In genomic region chr12:51217968-51218606, GRCh38 we compare ENCODE assay signal across 8 cellular contexts. TPM values are rescaled to one million over a fixed set of nuclear protein-coding genes. Genes with fewer than 3 reads are reported as not detected.
DNase-seq lines count a peak whose midpoint lies in the region; ATAC-seq, FAIRE-seq and TF ChIP-seq lines count a peak whose summit lies in the region.

POU6F1 (minus strand) TSS chr12:51218062; CDS start chr12:51206836, 11,226 bp downstream.

- peak within 1 kb of the TSS; percentile 99 for H3K4me2 ChIP-seq in HepG2 (ENCODE audit: low read depth, low read length)

- intact Hi-C loops in dendritic cell treated with granulocyte-macrophage colony-stimulating factor and Interleukin-4, amounts not matched to agents 40 ng/mL and 50 ng/mL, for 4 days (cut with micrococcal nuclease) = loop anchor here (1.0 to 5.0 kb wide), 2 partner anchors 34 to 46 kb away; partner anchors contain the start of gene TFCP2
- intact Hi-C loops in HepG2 (cut with micrococcal nuclease; ENCODE audit: unreplicated experiment) = loop anchor here (2.0 kb wide), 1 partner anchor 45 kb away; the partner anchor contains the start of gene TFCP2

- no peak for FAIRE-seq in HepG2 (lab: Jason Lieb, UNC)

- H2AFZ ChIP-seq in HepG2 (ENCODE audit: low read length) = peak within 1 kb of the TSS; percentile 68

- peak within 1 kb of the TSS; percentile 87 for H3K27ac Mint-ChIP-seq in dendritic cell treated with granulocyte-macrophage colony-stimulating factor and Interleukin-4, amounts not matched to agents 40 ng/mL and 50 ng/mL, for 4 days

- no peaks in the 10 kb centered on the region for H3K36me3 Mint-ChIP-seq in dendritic cell treated with granulocyte-macrophage colony-stimulating factor and Interleukin-4, amounts not matched to agents 40 ng/mL and 50 ng/mL, for 4 days (ENCODE audit: low read depth)

- H3K27me3 Mint-ChIP-seq in dendritic cell treated with granulocyte-macrophage colony-stimulating factor and Interleukin-4, amounts not matched to agents 40 ng/mL and 50 ng/mL, for 4 days = peaks cover 1% of the 10 kb centered on the region

- no peaks in the 10 kb centered on the region for H3K9me3 Mint-ChIP-seq in dendritic cell treated with granulocyte-macrophage colony-stimulating factor and Interleukin-4, amounts not matched to agents 40 ng/mL and 50 ng/mL, for 4 days

- H3K4me1 ChIP-seq in HepG2 (ENCODE audit: insufficient read depth, low read length) = peaks cover 16% of the 10 kb centered on the region

- H3K27ac ChIP-seq in AG04450 (ENCODE audit: low read depth, low read length) = peak within 1 kb of the TSS; percentile 75
- H3K27ac ChIP-seq in HepG2 (ENCODE audit: extremely low read length, insufficient read depth, low read length) = peak within 1 kb of the TSS; percentile 44

- 0 out of 4 replicates have a peak, but pooled peaks of 1 of the 2 experiments have one; percentile 36 for TF ChIP-seq POLR2A in HepG2 (IDR thresholded peaks at IDR 0.05; ENCODE audit: insufficient read depth in 1 of 2, low read depth in 2 of 2, low read length in 2 of 2)

- POLR2A ChIA-PET in AG04450 (lab: Yijun Ruan, JAX) (interaction anchor here (0.6 to 2.5 kb wide), 10 partner anchors 21 to 147 kb away, joined by 3 to 21 read pairs (median 5); partner anchors contain the start of genes CSRNP2, DAZAP2 and SMAGP), HepG2 (lab: Yijun Ruan, JAX) (interaction anchor here (0.7 to 2.6 kb wide), 20 partner anchors 11 to 453 kb away, joined by 3 to 43 read pairs (median 4); partner anchors contain the start of genes CSRNP2, DAZAP2 and TFCP2)

- no peaks in the 10 kb centered on the region for H4K20me1 ChIP-seq in HepG2 (ENCODE audit: insufficient read depth, low read length)

- peak; percentile 23 for DNase-seq in AG04450 (ENCODE audit: low read depth, low spot score)
- DNase-seq in NCI-H226 = peak; percentile 76
- peak; percentile 63 for DNase-seq in activated CD4-positive, alpha-beta T cell treated with anti-CD3 and anti-CD28 coated beads, Interleukin-2, amount 50 U/mL, for 1 hour
- peak; percentile 57 for DNase-seq in HepG2 (ENCODE audit: low spot score)
- DNase-seq in stimulated activated CD4-positive, alpha-beta T cell treated with anti-CD3 and anti-CD28 coated beads, Interleukin-2, amount 100 ng/mL, for 4 hours (ENCODE audit: low read depth) = peak; percentile 67

- H3K36me3 ChIP-seq in HepG2 (replicated peaks in 1 of 2; ENCODE audit: control insufficient read depth in 1 of 2, insufficient read depth in 2 of 2, low read length in 2 of 2) = no peaks in the 10 kb centered on the region

- BruUV-seq in HepG2 (replicated peaks; lab: Mats Ljungman, UMichigan) = no TSS peak

- H3K9me3 ChIP-seq in AG04450 (ENCODE audit: control insufficient read depth, insufficient read depth, low read length) (no peaks in the 10 kb centered on the region), HepG2 (ENCODE audit: low read length) (no peaks in the 10 kb centered on the region)

- H3K27me3 ChIP-seq in AG04450 (ENCODE audit: control insufficient read depth, insufficient read depth, low read length) (no peaks in the 10 kb centered on the region), HepG2 (ENCODE audit: control insufficient read depth in 1 of 2, insufficient read depth in 2 of 2, low read length in 2 of 2) (no peaks in the 10 kb centered on the region; a peak in 1 of 5 replicates)

- in situ Hi-C loops in HepG2 (cut with HindIII; ENCODE audit: extremely low pct_ligation_motif_present, low pct_unique_long_range_greater_than_20kb) = no loop called here

- no peak for TF ChIP-seq EP300 in HepG2 (IDR thresholded peaks at IDR 0.05; ENCODE audit: low read depth in 2 of 2, low read length in 2 of 2)
- TF ChIP-seq EP300 in HepG2 (CRISPR knock-in tag; IDR thresholded peaks at IDR 0.05; ENCODE audit: borderline replicate concordance) = no peak

- TF ChIP-seq CTCF in AG04450 (IDR thresholded peaks at IDR 0.05; ENCODE audit: low read depth, low read length) (peak; percentile 62), HepG2 (CRISPR knock-in tag; IDR thresholded peaks at IDR 0.05) (no peak; the same call in 1 of the 2 replicates)

- peak within 1 kb of the TSS; percentile 81 for H3K4me3 Mint-ChIP-seq in dendritic cell treated with granulocyte-macrophage colony-stimulating factor and Interleukin-4, amounts not matched to agents 40 ng/mL and 50 ng/mL, for 4 days

- H3K4me3 ChIP-seq in AG04450 (ENCODE audit: low read depth, low read length) (peak within 1 kb of the TSS; percentile 76), HepG2 (replicated peaks in 1 of 3; ENCODE audit: insufficient read depth in 1 of 3, low read depth in 2 of 3, low read length in 3 of 3) (peak within 1 kb of the TSS; percentile 71 to 79 (median 73))

- H3K79me2 ChIP-seq in HepG2 (ENCODE audit: insufficient read depth, low read length) = no peaks in the 10 kb centered on the region

- ATAC-seq in GM18867 (IDR thresholded peaks at IDR 0.05; ENCODE audit: unreplicated experiment) (peak; percentile 79), HG03135 (IDR thresholded peaks at IDR 0.05; ENCODE audit: unreplicated experiment) (peak; percentile 73), HepG2 (peak; percentile 86)

- no peak for TF ChIP-seq RAD21 in HepG2 (CRISPR knock-in tag; IDR thresholded peaks at IDR 0.05)

- CTCF ChIA-PET in AG04450 (lab: Charles Lee) = interaction anchor here (0.6 to 3.1 kb wide), 14 partner anchors 9 to 805 kb away, joined by 3 to 14 read pairs (median 4); partner anchors contain the start of gene DAZAP2
- CTCF ChIA-PET in HepG2 (lab: Yijun Ruan, JAX; ENCODE audit: low intra/inter-chr PET ratio, low total read pairs) = no interaction called here

- H3K4me1 Mint-ChIP-seq in dendritic cell treated with granulocyte-macrophage colony-stimulating factor and Interleukin-4, amounts not matched to agents 40 ng/mL and 50 ng/mL, for 4 days (ENCODE audit: low read depth) = peaks cover 8% of the 10 kb centered on the region

- WGBS in HepG2 (ENCODE audit: low lambda C conversion rate) = 0% methylated on average over 26 of the region's 35 CpGs

- peak within 1 kb of the TSS; percentile 65 for H3K9ac ChIP-seq in HepG2 (ENCODE audit: insufficient read depth, low read depth, low read length)

TF ChIP-seq in HepG2, 621 proteins besides CTCF, POLR2A, EP300 and RAD21 (continues in another document):
- TF ChIP-seq ZNF281 (CRISPR knock-in tag; IDR thresholded peaks at IDR 0.05; ENCODE audit: borderline replicate concordance) = peak; percentile 42; the same call in 1 of the 2 replicates

RNA-seq across cellular contexts. Expression of gene POU6F1, which starts in this region (rescaled TPM):
- 3.1 and 4.2 TPM in 2 replicates for polyA plus RNA-seq in AG04450 (2011; rRNA removed)
- 4.0 and 4.5 TPM in 2 replicates for polyA minus RNA-seq in AG04450 (2011; rRNA and poly(A)+ RNA removed)
- total RNA-seq in HepG2 (2016; rRNA removed; fragmentation: Illumina TruSeq; extraction: Trizol) = 0.41 and 0.51 TPM in 2 replicates
- 0.10 TPM in 1 of 2 replicates, not detected in the other for total RNA-seq in HepG2 (2016; cell fraction: cytosol; rRNA removed; fragmentation: Illumina TruSeq; extraction: Trizol; ENCODE audit: low read depth)
- 0.63 TPM in 1 of 2 replicates, not detected in the other for total RNA-seq in HepG2 (2016; cell fraction: insoluble cytoplasmic fraction; rRNA removed; fragmentation: Illumina TruSeq; extraction: Trizol)
- total RNA-seq in HepG2 (2016; cell fraction: membrane; rRNA removed; fragmentation: Illumina TruSeq; extraction: Trizol) = 0.45 and 0.59 TPM in 2 replicates
- 0.34 and 0.47 TPM in 2 replicates for total RNA-seq in HepG2 (2016; cell fraction: nucleus; rRNA removed; fragmentation: Illumina TruSeq; extraction: Trizol)
- 0.48 and 1.4 TPM in 2 replicates for polyA plus RNA-seq in HepG2 (2011; rRNA removed)
- polyA plus RNA-seq in HepG2 (2011; cell fraction: cytosol; rRNA removed) = 0.23 and 0.44 TPM in 2 replicates
- polyA plus RNA-seq in HepG2 (2011; cell fraction: nucleus; rRNA removed) = 1.5 and 1.8 TPM in 2 replicates
- polyA plus RNA-seq in HepG2 (2012) = 0.42 and 0.75 TPM in 2 replicates
- 0.07 and 0.41 TPM in 2 replicates for polyA plus RNA-seq in HepG2 (2016; cell fraction: cytosol; fragmentation: Illumina TruSeq; extraction: Trizol; ENCODE audit: low read depth)
- 0.44 and 0.77 TPM in 2 replicates for polyA plus RNA-seq in HepG2 (2016; cell fraction: insoluble cytoplasmic fraction; fragmentation: Illumina TruSeq; extraction: Trizol; ENCODE audit: low read depth)
- polyA plus RNA-seq in HepG2 (2016; cell fraction: membrane; fragmentation: Illumina TruSeq; extraction: Trizol; ENCODE audit: low read depth) = 0.98 and 1.3 TPM in 2 replicates
- polyA plus RNA-seq in HepG2 (2016; cell fraction: nucleus; fragmentation: Illumina TruSeq; extraction: Trizol; ENCODE audit: insufficient read depth, low read depth) = 0.45 and 1.2 TPM in 2 replicates
- 0.22 and 7.6 TPM in 2 replicates for polyA minus RNA-seq in HepG2 (2011; rRNA and poly(A)+ RNA removed; ENCODE audit: low replicate concordance)
- polyA minus RNA-seq in HepG2 (2011; cell fraction: cytosol; rRNA and poly(A)+ RNA removed) = not detected in 2 replicates
- polyA minus RNA-seq in HepG2 (2011; cell fraction: nucleus; rRNA and poly(A)+ RNA removed) = 0.52 and 1.5 TPM in 2 replicates

Comparison
In these comparisons a context has a peak if more than half of its experiments do, and no peak if none do; other contexts are left out.
1. Peak in every context shown above with its lines: DNase-seq, ATAC-seq, H3K4me3 ChIP-seq and H3K27ac ChIP-seq.
2. DNase-seq: peak in every context shown above with its lines; median percentile 76 in NCI-H226; 67 in stimulated activated CD4-positive, alpha-beta T cell treated with anti-CD3 and anti-CD28 coated beads, Interleukin-2, amount 100 ng/mL, for 4 hours; 63 in activated CD4-positive, alpha-beta T cell treated with anti-CD3 and anti-CD28 coated beads, Interleukin-2, amount 50 U/mL, for 1 hour; 57 in HepG2; 23 in AG04450.